ENCODE assay signal across 9 cellular contexts in the genomic region with DNA sequence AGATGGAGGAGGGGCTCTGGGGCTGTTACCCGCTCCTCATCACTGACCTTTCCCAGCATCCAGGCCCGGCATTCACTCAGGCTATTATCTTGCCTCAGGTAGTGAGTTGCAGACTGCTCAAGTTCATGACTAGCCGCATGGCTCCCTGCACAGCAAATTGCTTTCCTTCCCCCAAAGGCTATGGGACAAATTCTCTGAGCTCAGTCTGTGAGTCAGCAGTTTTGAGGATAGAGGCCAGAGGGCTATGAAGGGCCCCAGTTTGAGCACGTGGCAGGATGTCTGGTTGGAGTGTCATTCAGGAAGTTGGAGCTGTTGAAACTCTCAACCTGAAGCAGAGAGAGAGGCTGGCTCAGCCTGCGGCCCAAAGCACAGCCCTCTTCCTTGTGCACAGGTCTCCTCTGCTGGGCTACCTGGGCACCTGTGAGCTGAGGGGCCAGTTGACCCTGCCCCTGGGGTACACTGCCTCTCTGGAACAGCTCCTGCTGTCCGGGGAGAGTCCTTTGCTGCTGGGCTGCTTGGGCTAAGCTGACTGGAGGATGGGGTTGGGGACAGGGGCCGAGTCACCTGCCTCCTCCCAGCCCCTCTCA. TPM values are rescaled to one million over a fixed set of nuclear protein-coding genes. Genes with fewer than 3 reads are reported as not detected.
A peak's percentile ranks its signal among the peaks of the same experiment; 100 is the strongest.
DNase-seq lines count a peak whose midpoint lies in the region; ATAC-seq and TF ChIP-seq lines count a peak whose summit lies in the region.
"Had no signal": no experiment of that assay in that cellular context is flagged by ENCODE, and none has a peak within 500 bp of the region (broad histone marks: within the 10 kb centered on the region; RNA-seq: fewer than 3 reads in every experiment).

No MANE protein-coding gene starts in this region.

- DNase-seq in GM10248 (ENCODE audit: extremely low spot score) (peak; percentile 55), NCI-H460 (ENCODE audit: extremely low read depth, low read depth) (peak; percentile 31), ascending aorta (ENCODE audit: low spot score in 2 of 2) (peak; percentile 42 to 72), kidney glomerular epithelial cell (lab: John Stamatoyannopoulos, UW) (peak; percentile 75), A673 (ENCODE audit: low spot score) (no peak), NCI-H1048 (lab: John Stamatoyannopoulos, UW) (no peak)

- H3K4me1 ChIP-seq in ascending aorta = peaks cover 0 to 2% of the 10 kb centered on the region in 2 donors
- H3K4me1 ChIP-seq in A673 (ENCODE audit: insufficient read depth, low read length, poor library complexity, severe bottlenecking) = no peaks in the 10 kb centered on the region

- CTCF ChIA-PET in GM10248 (lab: Yijun Ruan, JAX) (interaction anchor here (1.0 to 1.7 kb wide), 3 partner anchors 12 to 311 kb away, joined by 3 to 11 read pairs (median 3); no protein-coding TSS in a partner anchor), A673 (lab: Charles Lee) (no interaction called here)

- H3K36me3 Mint-ChIP-seq in stimulated activated naive CD8-positive, alpha-beta T cell treated with anti-CD3 and anti-CD28 coated beads, Interleukin-15, Interleukin-2, amounts not matched to agents 100 ng/mL and 50 ng/mL, for 24 hours (ENCODE audit: low read depth) = peaks cover 44% of the 10 kb centered on the region

- H3K27me3 ChIP-seq in ascending aorta (no peaks in the 10 kb centered on the region), A673 (replicated peaks; ENCODE audit: insufficient read depth, low read depth, low read length, poor library complexity) (no peaks in the 10 kb centered on the region)

- H3K4me3 ChIP-seq in ascending aorta (no peak overlapping the region), A673 (ENCODE audit: low read depth, low read length, poor library complexity, severe bottlenecking) (no peak overlapping the region)

- peaks cover 27 to 56% of the 10 kb centered on the region in 2 donors for H3K36me3 ChIP-seq in ascending aorta
- no peaks in the 10 kb centered on the region for H3K36me3 ChIP-seq in A673 (ENCODE audit: insufficient read depth, low read length, poor library complexity, severe bottlenecking)

- peak overlapping the region; percentile 82 for H3K27ac Mint-ChIP-seq in stimulated activated naive CD8-positive, alpha-beta T cell treated with anti-CD3 and anti-CD28 coated beads, Interleukin-15, Interleukin-2, amounts not matched to agents 100 ng/mL and 50 ng/mL, for 24 hours
- H3K27ac Mint-ChIP-seq: activated naive CD8-positive, alpha-beta T cell had no signal

- no peaks in the 10 kb centered on the region for H3K9me3 Mint-ChIP-seq in stimulated activated naive CD8-positive, alpha-beta T cell treated with anti-CD3 and anti-CD28 coated beads, Interleukin-15, Interleukin-2, amounts not matched to agents 100 ng/mL and 50 ng/mL, for 24 hours

- no TSS peak for BruUV-seq in A673 (replicated peaks; lab: Mats Ljungman, UMichigan)

- peak overlapping the region; percentile 17 for H3K4me3 Mint-ChIP-seq in stimulated activated naive CD8-positive, alpha-beta T cell treated with anti-CD3 and anti-CD28 coated beads, Interleukin-15, Interleukin-2, amounts not matched to agents 100 ng/mL and 50 ng/mL, for 24 hours
- H3K4me3 Mint-ChIP-seq: activated naive CD8-positive, alpha-beta T cell had no signal

- no peaks in the 10 kb centered on the region for H3K9me3 ChIP-seq in ascending aorta
- no peaks in the 10 kb centered on the region for H3K9me3 ChIP-seq in A673 (ENCODE audit: low read depth, low read length, poor library complexity, severe bottlenecking)

- H3K27ac ChIP-seq in ascending aorta = no peak overlapping the region
- no peak overlapping the region for H3K27ac ChIP-seq in A673 (ENCODE audit: low read depth, low read length, poor library complexity, severe bottlenecking)

- H3K27me3 Mint-ChIP-seq in stimulated activated naive CD8-positive, alpha-beta T cell treated with anti-CD3 and anti-CD28 coated beads, Interleukin-15, Interleukin-2, amounts not matched to agents 100 ng/mL and 50 ng/mL, for 24 hours = no peaks in the 10 kb centered on the region
- H3K27me3 Mint-ChIP-seq: activated naive CD8-positive, alpha-beta T cell had no signal

- H3K4me1 Mint-ChIP-seq in stimulated activated naive CD8-positive, alpha-beta T cell treated with anti-CD3 and anti-CD28 coated beads, Interleukin-15, Interleukin-2, amounts not matched to agents 100 ng/mL and 50 ng/mL, for 24 hours (ENCODE audit: low read depth) = peaks cover 24% of the 10 kb centered on the region

- no peak for TF ChIP-seq CTCF in GM10248 (IDR thresholded peaks at IDR 0.05; ENCODE audit: control extremely low read depth, extremely low read depth, low read depth, missing control alignments)
- no peak for TF ChIP-seq CTCF in ascending aorta (IDR thresholded peaks at IDR 0.05)
- no peak for TF ChIP-seq CTCF in A673 (conservative IDR thresholded peaks at IDR 0.05; ENCODE audit: low read depth, low read length)

- peak; percentile 90 for ATAC-seq in GM21786 (IDR thresholded peaks at IDR 0.05; ENCODE audit: unreplicated experiment)

- intact Hi-C loops in ascending aorta (cut with DNase I) = no loop called here
- intact Hi-C loops in A673 (cut with micrococcal nuclease; ENCODE audit: unreplicated experiment) = no loop called here

- POLR2A ChIA-PET in GM10248 (lab: Yijun Ruan, JAX) (no interaction called here), A673 (lab: Charles Lee; ENCODE audit: low non-redundant PET) (no interaction called here)

RNA-seq across cellular contexts. Expression of a gene that starts 7.9 kb away (rescaled TPM):
- total RNA-seq in NCI-H460 (2014; rRNA removed; shearing (Covaris generic)) = 16.0 and 17.3 TPM in 2 replicates
- polyA plus RNA-seq in NCI-H460 (2014; cell fraction: nucleus; rRNA removed) = 28.0 and 32.7 TPM in 2 replicates
- 23.4 TPM for total RNA-seq in ascending aorta
- 2.0 and 5.3 TPM in 2 replicates for total RNA-seq in A673 (2021)

Comparison
In these comparisons a context has a peak if more than half of its experiments do, and no peak if none do; other contexts are left out.
1. DNase-seq: peak in GM10248 (single experiment), NCI-H460 (single experiment), ascending aorta (2 of 2) and kidney glomerular epithelial cell (single experiment); none in A673 (single experiment) and NCI-H1048 (single experiment).